Comparison of ENCODE assay signal across 11 cellular contexts in genomic region chr3:14148041-14148985, GRCh38. TPM values are rescaled to one million over a fixed set of nuclear protein-coding genes. Genes with fewer than 3 reads are reported as not detected.
DNase-seq lines count a peak whose midpoint lies in the region; ATAC-seq and TF ChIP-seq lines count a peak whose summit lies in the region.
"Had no signal": no experiment of that assay in that cellular context is flagged by ENCODE, and none has a peak within 500 bp of the region (broad histone marks: within the 10 kb centered on the region; RNA-seq: fewer than 3 reads in every experiment).

No MANE protein-coding gene starts in this region.

- H3K27me3 ChIP-seq in SK-N-SH (ENCODE audit: insufficient read depth), result no peaks in the 10 kb centered on the region
- H3K27me3 ChIP-seq in stomach smooth muscle (ENCODE audit: control insufficient read depth in 1 of 2, insufficient read depth in 2 of 2, low read length in 2 of 2), result no peaks in the 10 kb centered on the region

- no peak for TF ChIP-seq EP300 in SK-N-SH (IDR thresholded peaks at IDR 0.05; ENCODE audit: borderline replicate concordance in 1 of 2, low read depth in 1 of 2, low read length in 1 of 2)

- DNase-seq in SK-N-SH (peak; percentile 54), RWPE1 (ENCODE audit: low spot score) (no peak), foreskin fibroblast (no peak), T-helper 2 cell (no peak), NCI-H2171 treated with DMSO at 0.1 percent for 48 hours (lab: John Stamatoyannopoulos, UW) (no peak)
- DNase-seq: NCI-H2171 had no signal

- H3K79me2 ChIP-seq in SK-N-SH (ENCODE audit: insufficient read depth), result peaks cover under 1% of the 10 kb centered on the region; the same call in 1 of the 2 replicates

- H3K9ac ChIP-seq in SK-N-SH (no peak overlapping the region), stomach smooth muscle (ENCODE audit: low read length in 2 of 2) (no peak overlapping the region)

- H3K9me3 ChIP-seq in SK-N-SH, result no peaks in the 10 kb centered on the region
- no peaks in the 10 kb centered on the region for H3K9me3 ChIP-seq in stomach smooth muscle (ENCODE audit: control insufficient read depth in 2 of 2, low read length in 2 of 2)

- H2AFZ ChIP-seq in SK-N-SH (ENCODE audit: low read depth), result no peak overlapping the region

- TF ChIP-seq CTCF in SK-N-SH (IDR thresholded peaks at IDR 0.05) (peak; percentile 34), RWPE1 (conservative IDR thresholded peaks at IDR 0.05; ENCODE audit: low read depth) (no peak), foreskin fibroblast (IDR thresholded peaks at IDR 0.05; ENCODE audit: low read depth, low read length) (peak; percentile 9)

- H3K36me3 ChIP-seq in SK-N-SH (replicated peaks in 1 of 2; ENCODE audit: control insufficient read depth in 1 of 2, insufficient read depth in 2 of 2, low read length in 1 of 2) (peaks cover 24 to 66% of the 10 kb centered on the region in 2 experiments), stomach smooth muscle (ENCODE audit: control insufficient read depth in 2 of 2, insufficient read depth in 2 of 2, low read length in 2 of 2) (peaks cover 26 to 44% of the 10 kb centered on the region in 2 donors)

- POLR2A ChIA-PET in SK-N-SH (lab: Yijun Ruan, JAX) (interaction anchor here (0.5 to 1.6 kb wide), 2 partner anchors 18 to 23 kb away, joined by 3 to 6 read pairs; partner anchors contain the start of genes CHCHD4 and TMEM43), RWPE1 (lab: Yijun Ruan, JAX; ENCODE audit: low non-redundant PET) (no interaction called here)

- H3K4me2 ChIP-seq in SK-N-SH, result no peak overlapping the region

- H3K4me1 ChIP-seq in SK-N-SH (ENCODE audit: control insufficient read depth in 1 of 2, insufficient read depth in 2 of 2, low read depth in 1 of 2, low read length in 1 of 2) (peaks cover 16 to 19% of the 10 kb centered on the region in 2 experiments), stomach smooth muscle (ENCODE audit: control insufficient read depth, insufficient read depth, low read length) (peaks cover 37% of the 10 kb centered on the region)

- H4K20me1 ChIP-seq in SK-N-SH (ENCODE audit: insufficient read depth), result 0 out of 2 replicates have a peak, but pooled peaks cover 6% of the 10 kb centered on the region

- CTCF ChIA-PET in SK-N-SH (lab: Yijun Ruan, JAX), result interaction anchor here (0.8 to 2.3 kb wide), 4 partner anchors 9 to 252 kb away, joined by 3 to 7 read pairs (median 4); no protein-coding TSS in a partner anchor
- CTCF ChIA-PET in RWPE1 (lab: Yijun Ruan, JAX), result interaction anchor here (0.6 kb wide), 1 partner anchor 8 kb away, joined by 3 read pairs; no protein-coding TSS in a partner anchor

- ATAC-seq in SK-N-SH treated with all-trans-retinoic acid at 6 μM for 48 hours (no peak), GM18502 (IDR thresholded peaks at IDR 0.05; ENCODE audit: poor library complexity, unreplicated experiment) (no peak)
- ATAC-seq: stimulated activated memory B cell treated with anti-CD40 and anti-IgM and Interleukin-4, amounts not matched to agents 10 μg/mL and 1 μg/mL and 100 μg/mL, for 72 hours had no signal

- H3K27ac ChIP-seq in SK-N-SH (ENCODE audit: low read depth in 2 of 2, low read length in 1 of 2), result peak overlapping the region in 1 of 2 experiments; percentile 100; a peak in 2 of 4 replicates
- peak overlapping the region; percentile 97 for H3K27ac ChIP-seq in RWPE1
- H3K27ac ChIP-seq in stomach smooth muscle (ENCODE audit: low read length), result peak overlapping the region; percentile 37

- H3F3A ChIP-seq in SK-N-SH (replicated peaks; ENCODE audit: insufficient read depth), result peaks cover 23% of the 10 kb centered on the region

- TF ChIP-seq RAD21 in SK-N-SH (IDR thresholded peaks at IDR 0.05; ENCODE audit: low read length), result no peak

- H3K9me2 ChIP-seq in SK-N-SH, result no peaks in the 10 kb centered on the region

- H3K4me3 ChIP-seq in SK-N-SH (ENCODE audit: low read depth in 2 of 2, low read length in 1 of 2), result no peak overlapping the region
- H3K4me3 ChIP-seq in foreskin fibroblast (ENCODE audit: low read depth in 1 of 2, low read length in 2 of 2), result no peak overlapping the region
- no peak overlapping the region for H3K4me3 ChIP-seq in stomach smooth muscle (ENCODE audit: low read length in 2 of 2)
- H3K4me3 ChIP-seq: skin epidermis had no signal

- 89% methylated on average over 25 of the region's 28 CpGs for WGBS in SK-N-SH (ENCODE audit: low lambda C conversion rate)

TF ChIP-seq in SK-N-SH, 30 proteins besides CTCF, POLR2A, EP300 and RAD21:
- no peak for TF ChIP-seq JUND (IDR thresholded peaks at IDR 0.05)
- 0 out of 2 replicates have a peak, but pooled peaks have one; percentile 12 for TF ChIP-seq NFIC (IDR thresholded peaks at IDR 0.05; ENCODE audit: borderline replicate concordance)

TF ChIP-seq in SK-N-SH treated with all-trans-retinoic acid at 6 μM for 48 hours, 23 proteins besides CTCF, POLR2A, EP300 and RAD21:
- TF ChIP-seq ZNF565 (CRISPR knock-in tag; conservative IDR thresholded peaks at IDR 0.05; ENCODE audit: low read depth) (no peak), ESRRG (CRISPR knock-in tag; IDR thresholded peaks at IDR 0.05) (no peak), BACH2 (CRISPR knock-in tag; IDR thresholded peaks at IDR 0.05; ENCODE audit: borderline replicate concordance) (no peak), POU6F1 (CRISPR knock-in tag; IDR thresholded peaks at IDR 0.05; ENCODE audit: borderline replicate concordance, low read depth) (no peak), ISL1 (CRISPR knock-in tag; IDR thresholded peaks at IDR 0.05) (no peak), TSHZ2 (CRISPR knock-in tag; IDR thresholded peaks at IDR 0.05) (no peak), ZNF70 (CRISPR knock-in tag; IDR thresholded peaks at IDR 0.05) (no peak), PPARA (CRISPR knock-in tag; IDR thresholded peaks at IDR 0.05; ENCODE audit: borderline replicate concordance) (no peak)

RNA-seq across cellular contexts. Expression of gene TMEM43, which starts 23.5 kb away (rescaled TPM):
- 105 and 123 TPM in 2 replicates for polyA plus RNA-seq in SK-N-SH (2012; rRNA removed)
- polyA plus RNA-seq in SK-N-SH (2012; cell fraction: cytosol; rRNA removed), result 83.4 and 97.1 TPM in 2 replicates
- polyA plus RNA-seq in SK-N-SH (2012; cell fraction: nucleus; rRNA removed), result 137 and 155 TPM in 2 replicates

RNA-seq across cellular contexts. Expression of gene CHCHD4, which starts 23.6 kb away (rescaled TPM):
- 15.4 and 17.3 TPM in 2 replicates for polyA plus RNA-seq in SK-N-SH (2012; rRNA removed)
- 21.3 and 22.4 TPM in 2 replicates for polyA plus RNA-seq in SK-N-SH (2012; cell fraction: cytosol; rRNA removed)
- 4.1 and 5.7 TPM in 2 replicates for polyA plus RNA-seq in SK-N-SH (2012; cell fraction: nucleus; rRNA removed)

RNA-seq across cellular contexts. Expression of gene XPC, which starts 30.1 kb away (rescaled TPM):
- polyA plus RNA-seq in SK-N-SH (2012; rRNA removed), result 50.0 and 52.0 TPM in 2 replicates
- 41.9 and 42.1 TPM in 2 replicates for polyA plus RNA-seq in SK-N-SH (2012; cell fraction: cytosol; rRNA removed)
- polyA plus RNA-seq in SK-N-SH (2012; cell fraction: nucleus; rRNA removed), result 140 and 154 TPM in 2 replicates

RNA-seq across cellular contexts. Expression of gene LSM3, which starts 30.3 kb away (rescaled TPM):
- polyA plus RNA-seq in SK-N-SH (2012; rRNA removed), result 5.1 and 6.4 TPM in 2 replicates
- polyA plus RNA-seq in SK-N-SH (2012; cell fraction: cytosol; rRNA removed), result 9.3 and 15.8 TPM in 2 replicates
- 0.66 and 1.4 TPM in 2 replicates for polyA plus RNA-seq in SK-N-SH (2012; cell fraction: nucleus; rRNA removed)
